15 cellular contexts compared by ENCODE assay signal in the genomic region with DNA sequence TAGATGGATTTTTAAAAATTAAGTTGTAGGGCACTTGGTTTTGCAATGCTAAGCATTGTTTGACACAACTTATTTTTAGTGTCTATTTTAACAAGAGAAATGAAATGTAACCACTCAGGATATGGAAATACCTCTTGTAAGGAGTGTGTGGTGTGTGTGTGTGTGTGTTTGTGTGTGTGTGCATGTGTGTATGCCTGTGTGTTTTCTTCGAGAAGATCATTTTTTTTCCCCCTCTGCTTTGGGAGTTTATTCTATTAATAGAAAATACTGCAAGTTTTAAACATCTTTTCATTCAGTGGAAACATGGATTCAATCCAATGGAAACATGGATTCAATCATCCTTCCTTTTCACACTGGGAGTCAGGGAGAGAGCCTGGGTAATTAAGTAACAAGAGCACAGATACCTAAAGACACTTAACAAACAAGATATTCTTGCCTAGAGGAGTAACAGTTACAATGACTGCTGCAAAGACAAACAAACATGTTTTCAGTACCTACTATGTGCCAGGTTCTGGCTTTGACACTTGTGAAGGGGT.
A peak's percentile ranks its signal among the peaks of the same experiment; 100 is the strongest.
DNase-seq lines count a peak whose midpoint lies in the region; ATAC-seq and TF ChIP-seq lines count a peak whose summit lies in the region.
"Had no signal": no experiment of that assay in that cellular context is flagged by ENCODE, and none has a peak within 500 bp of the region (broad histone marks: within the 10 kb centered on the region; RNA-seq: fewer than 3 reads in every experiment).

No MANE protein-coding gene starts in this region.

- peak; percentile 80 to 94 (median 88) for ATAC-seq in heart right ventricle
- no peak for ATAC-seq in HG02884 (IDR thresholded peaks at IDR 0.05; ENCODE audit: unreplicated experiment)
- ATAC-seq in GM18907 (IDR thresholded peaks at IDR 0.05; ENCODE audit: unreplicated experiment) = no peak

- H3K27me3 ChIP-seq in heart right ventricle = no peaks in the 10 kb centered on the region
- no peaks in the 10 kb centered on the region for H3K27me3 ChIP-seq in sigmoid colon
- H3K27me3 ChIP-seq: BLaER1, testis had no signal

- peak overlapping the region; percentile 74 to 79 for H3K27ac ChIP-seq in coronary artery
- H3K27ac ChIP-seq in heart right ventricle = peak overlapping the region in 7 of 10 donors; percentile 28 to 83 (median 63)
- peak overlapping the region; percentile 42 to 78 (median 66) for H3K27ac ChIP-seq in sigmoid colon
- H3K27ac ChIP-seq: BLaER1, testis had no signal

- no peak for TF ChIP-seq CTCF in coronary artery (IDR thresholded peaks at IDR 0.05)
- TF ChIP-seq CTCF in heart right ventricle (IDR thresholded peaks at IDR 0.05) = no peak
- TF ChIP-seq CTCF in sigmoid colon (IDR thresholded peaks at IDR 0.05) = no peak

- H3K36me3 ChIP-seq in heart right ventricle (no peaks in the 10 kb centered on the region), sigmoid colon (no peaks in the 10 kb centered on the region)

- DNase-seq in M059J (ENCODE audit: low read depth) = peak; percentile 45
- DNase-seq in coronary artery (ENCODE audit: low spot score) = no peak
- peak in 1 of 2 donors; percentile 36 for DNase-seq in heart right ventricle
- DNase-seq in sigmoid colon = no peak
- no peak for DNase-seq in SIG-M5 treated with dmso at 0.1 percent for 504 hours (lab: John Stamatoyannopoulos, UW; ENCODE audit: unreplicated experiment)
- DNase-seq in NCI-H2171 (lab: John Stamatoyannopoulos, UW) = no peak
- DNase-seq: activated CD4-positive, alpha-beta T cell treated with anti-CD3 and anti-CD28 coated beads for 4 hours; activated naive CD4-positive, alpha-beta T cell treated with Interleukin-2 at 50 U/mL for 16 hours; NCI-H2081 treated with DMSO at 0.1 percent for 48 hours; SK-N-SH; small intestine; testis had no signal

- intact Hi-C loops in heart right ventricle (cut with DNase I) (no loop called here), sigmoid colon (cut with DNase I) (loop anchor here (5.0 kb wide), 1 partner anchor 37 kb away; no protein-coding TSS in a partner anchor)

- TF ChIP-seq EP300 in sigmoid colon (IDR thresholded peaks at IDR 0.05) = peak in 3 of 4 donors; percentile 45 to 70 (median 63)

- no peak overlapping the region for H3K4me3 ChIP-seq in coronary artery
- no peak overlapping the region for H3K4me3 ChIP-seq in heart right ventricle
- no peak overlapping the region for H3K4me3 ChIP-seq in sigmoid colon
- H3K4me3 ChIP-seq: BLaER1, testis had no signal

- H3K4me1 ChIP-seq in heart right ventricle (peaks cover 3 to 22% (median 14%) of the 10 kb centered on the region in 9 donors), sigmoid colon (peaks cover 0 to 27% (median 22%) of the 10 kb centered on the region in 4 donors)
- H3K4me1 ChIP-seq: testis had no signal

- 0 to 13% methylated on average over 1 of the region's 1 CpG for WGBS in heart right ventricle, 2 donors
- 54 to 88% methylated on average over 1 of the region's 1 CpG for WGBS in sigmoid colon, 2 donors

- H3K9me3 ChIP-seq in heart right ventricle (peaks cover 0 to 20% (median 9%) of the 10 kb centered on the region in 11 donors), sigmoid colon (peaks cover 0 to 3% (median 0%) of the 10 kb centered on the region in 4 donors)
- H3K9me3 ChIP-seq: SK-N-SH, testis had no signal

- TF ChIP-seq POLR2A in sigmoid colon (IDR thresholded peaks at IDR 0.05) = no peak

Comparison
In these comparisons a context has a peak if more than half of its experiments do, and no peak if none do; other contexts are left out.
1. ATAC-seq: peak in heart right ventricle (8 of 8); none in HG02884 (single experiment) and GM18907 (single experiment).
2. Peak in every context shown above with its lines, with median percentiles within 50 percentile points of each other: H3K27ac ChIP-seq.